Comparison of ENCODE assay signal across 15 cellular contexts in the genomic region with DNA sequence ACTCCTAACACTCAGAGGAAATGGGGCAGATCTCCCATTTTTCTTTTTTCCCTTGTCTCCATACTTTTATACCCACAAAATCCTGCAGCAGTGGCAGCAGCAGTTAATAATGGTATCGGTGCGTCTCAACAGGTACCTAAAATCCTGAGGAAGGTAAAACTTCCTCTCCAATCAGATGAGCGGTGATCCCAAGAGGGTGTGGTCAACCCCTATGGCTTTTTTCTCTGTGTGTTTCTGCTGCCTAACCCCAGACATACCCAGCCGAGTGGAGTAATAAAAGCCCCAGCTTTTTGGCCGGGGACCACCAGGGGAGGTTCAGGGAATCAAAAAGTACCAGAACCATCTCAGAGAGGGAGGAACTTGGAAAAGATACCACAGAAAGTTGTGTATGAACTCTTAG. TPM values are rescaled to one million over a fixed set of nuclear protein-coding genes. Genes with fewer than 3 reads are reported as not detected.
DNase-seq lines count a peak whose midpoint lies in the region; ATAC-seq and TF ChIP-seq lines count a peak whose summit lies in the region.
"Had no signal": no experiment of that assay in that cellular context is flagged by ENCODE, and none has a peak within 500 bp of the region (broad histone marks: within the 10 kb centered on the region; RNA-seq: fewer than 3 reads in every experiment).

No MANE protein-coding gene starts in this region.

- H3K4me3 Mint-ChIP-seq in endodermal cell (no peak overlapping the region), Calu3 (ENCODE audit: low read depth, unreplicated experiment) (no peak overlapping the region)
- H3K4me3 Mint-ChIP-seq in CD4-positive, alpha-beta T cell, result no peak overlapping the region
- H3K4me3 Mint-ChIP-seq: CD8-positive, alpha-beta T cell; IgD-negative memory B cell had no signal

- TF ChIP-seq CTCF in VCaP (conservative IDR thresholded peaks at IDR 0.05), result no peak
- TF ChIP-seq CTCF in endodermal cell (conservative IDR thresholded peaks at IDR 0.05), result no peak
- TF ChIP-seq CTCF in Calu3 (IDR thresholded peaks at IDR 0.05; ENCODE audit: unreplicated experiment), result no peak
- no peak for TF ChIP-seq CTCF in CD4-positive, alpha-beta T cell (IDR thresholded peaks at IDR 0.05)

- H3K27ac Mint-ChIP-seq in endodermal cell, result no peak overlapping the region
- no peak overlapping the region for H3K27ac Mint-ChIP-seq in Calu3 (ENCODE audit: unreplicated experiment)
- no peak overlapping the region for H3K27ac Mint-ChIP-seq in CD4-positive, alpha-beta T cell
- H3K27ac Mint-ChIP-seq: CD8-positive, alpha-beta T cell; IgD-negative memory B cell had no signal

- peaks cover 15% of the 10 kb centered on the region for H3K79me1 ChIP-seq in mesenchymal stem cell (replicated peaks; ENCODE audit: low read length, poor library complexity, severe bottlenecking)

- peak overlapping the region; percentile 61 for H2BK120ac ChIP-seq in mesenchymal stem cell (ENCODE audit: low read depth, low read length)

- H3K4me2 ChIP-seq in mesenchymal stem cell (ENCODE audit: low read length, poor library complexity, severe bottlenecking), result no peak overlapping the region

- 69 to 100% methylated on average over 1 to 5 of the region's 5 CpGs for WGBS in endodermal cell (ENCODE audit: insufficient coverage in 1 of 2, insufficient read length in 1 of 2), 2 experiments
- WGBS in mesenchymal stem cell, result 69% methylated on average over 5 of the region's 5 CpGs

- POLR2A ChIA-PET in CD4-positive, alpha-beta T cell (lab: Charles Lee), result no interaction called here

- CTCF ChIA-PET in Calu3 (lab: Charles Lee), result interaction anchor here (1.6 to 1.9 kb wide), 2 partner anchors 56 to 63 kb away, joined by 3 to 7 read pairs; no protein-coding TSS in a partner anchor
- CTCF ChIA-PET in CD4-positive, alpha-beta T cell (lab: Charles Lee), result no interaction called here

- H2AK5ac ChIP-seq in mesenchymal stem cell (ENCODE audit: low read length, severe bottlenecking), result peak overlapping the region; percentile 92

- H2AFZ ChIP-seq in mesenchymal stem cell (ENCODE audit: low read depth, low read length), result no peak overlapping the region
- H2AFZ ChIP-seq: GM23248 had no signal

- peak overlapping the region; percentile 85 for H3K27ac ChIP-seq in VCaP
- no peak overlapping the region for H3K27ac ChIP-seq in endodermal cell (ENCODE audit: low read depth, low read length)
- H3K27ac ChIP-seq in mesenchymal stem cell (ENCODE audit: low read length, poor library complexity, severe bottlenecking), result no peak overlapping the region
- H3K27ac ChIP-seq in stomach smooth muscle (ENCODE audit: low read length), result peak overlapping the region; percentile 6
- H3K27ac ChIP-seq in CD4-positive, alpha-beta T cell (ENCODE audit: low read depth, low read length), result no peak overlapping the region
- H3K27ac ChIP-seq: GM23248 had no signal

- no peaks in the 10 kb centered on the region for H3K27me3 ChIP-seq in endodermal cell (ENCODE audit: control insufficient read depth, insufficient read depth, low read length, poor library complexity, severe bottlenecking)
- H3K27me3 ChIP-seq in mesenchymal stem cell (ENCODE audit: control insufficient read depth in 1 of 2, insufficient read depth in 1 of 2, low read length in 2 of 2), result no peaks in the 10 kb centered on the region
- no peaks in the 10 kb centered on the region for H3K27me3 ChIP-seq in stomach smooth muscle (ENCODE audit: control insufficient read depth in 1 of 2, insufficient read depth in 2 of 2, low read length in 2 of 2)
- no peaks in the 10 kb centered on the region for H3K27me3 ChIP-seq in CD4-positive, alpha-beta T cell (ENCODE audit: control insufficient read depth, insufficient read depth, low read length)
- H3K27me3 ChIP-seq: BE2C had no signal

- H3K14ac ChIP-seq in mesenchymal stem cell (ENCODE audit: low read length in 2 of 2), result no peak overlapping the region

- no peak for ATAC-seq in CD4-positive, alpha-beta T cell (ENCODE audit: poor library complexity)
- ATAC-seq in HG02588 (IDR thresholded peaks at IDR 0.05; ENCODE audit: unreplicated experiment), result no peak
- ATAC-seq: CD8-positive, alpha-beta T cell had no signal

- no peak overlapping the region for H4K8ac ChIP-seq in mesenchymal stem cell (ENCODE audit: low read length)

- H3K23ac ChIP-seq in mesenchymal stem cell (ENCODE audit: low read length in 2 of 2), result no peak overlapping the region

- no TSS peak for BruUV-seq in Calu3 (replicated peaks; lab: Mats Ljungman, UMichigan)

- no peaks in the 10 kb centered on the region for H3K9me3 ChIP-seq in endodermal cell (ENCODE audit: control insufficient read depth, low read length)
- H3K9me3 ChIP-seq in mesenchymal stem cell (ENCODE audit: control insufficient read depth, low read length), result no peaks in the 10 kb centered on the region
- H3K9me3 ChIP-seq in stomach smooth muscle (ENCODE audit: control insufficient read depth in 2 of 2, low read length in 2 of 2), result no peaks in the 10 kb centered on the region
- H3K9me3 ChIP-seq in CD4-positive, alpha-beta T cell (ENCODE audit: control insufficient read depth, low read length), result no peaks in the 10 kb centered on the region
- H3K9me3 ChIP-seq: BE2C had no signal

- intact Hi-C loops in Calu3 (cut with micrococcal nuclease; ENCODE audit: unreplicated experiment), result no loop called here
- intact Hi-C loops in CD4-positive, alpha-beta T cell (cut with DNase I, micrococcal nuclease), result no loop called here

- no peak overlapping the region for H3K4me3 ChIP-seq in endodermal cell (ENCODE audit: low read length)
- no peak overlapping the region for H3K4me3 ChIP-seq in mesenchymal stem cell (ENCODE audit: insufficient read depth in 1 of 2, low read depth in 1 of 2, low read length in 2 of 2)
- H3K4me3 ChIP-seq in stomach smooth muscle (ENCODE audit: low read length in 2 of 2), result peak overlapping the region; percentile 9 to 18
- H3K4me3 ChIP-seq: GM23248 had no signal

- H2BK12ac ChIP-seq in mesenchymal stem cell (ENCODE audit: low read length in 2 of 2), result no peak overlapping the region

- no peaks in the 10 kb centered on the region for H3K4me1 Mint-ChIP-seq in endodermal cell
- peaks cover 10% of the 10 kb centered on the region for H3K4me1 Mint-ChIP-seq in Calu3 (ENCODE audit: low read depth, unreplicated experiment)
- peaks cover 7% of the 10 kb centered on the region for H3K4me1 Mint-ChIP-seq in CD4-positive, alpha-beta T cell (ENCODE audit: low read depth)

- H3K9ac ChIP-seq in endodermal cell (ENCODE audit: extremely low read depth, low read length, poor library complexity, severe bottlenecking) (no peak overlapping the region), mesenchymal stem cell (ENCODE audit: low read length) (no peak overlapping the region), stomach smooth muscle (ENCODE audit: low read length in 2 of 2) (no peak overlapping the region)
- H3K9ac ChIP-seq: GM23248 had no signal

- H3K36me3 ChIP-seq in endodermal cell (ENCODE audit: control insufficient read depth, insufficient read depth, low read length), result peaks cover 9% of the 10 kb centered on the region
- H3K36me3 ChIP-seq in mesenchymal stem cell (ENCODE audit: control insufficient read depth in 1 of 2, insufficient read depth in 2 of 2, low read depth in 1 of 2, low read length in 2 of 2), result peaks cover 10 to 41% of the 10 kb centered on the region in 2 experiments
- H3K36me3 ChIP-seq in stomach smooth muscle (ENCODE audit: control insufficient read depth in 2 of 2, insufficient read depth in 2 of 2, low read length in 2 of 2), result peaks cover 5 to 7% of the 10 kb centered on the region in 2 donors

- H3K27me3 Mint-ChIP-seq in endodermal cell (ENCODE audit: insufficient read depth), result no peaks in the 10 kb centered on the region
- no peaks in the 10 kb centered on the region for H3K27me3 Mint-ChIP-seq in Calu3 (ENCODE audit: unreplicated experiment)
- no peaks in the 10 kb centered on the region for H3K27me3 Mint-ChIP-seq in CD4-positive, alpha-beta T cell
- H3K27me3 Mint-ChIP-seq: IgD-negative memory B cell had no signal

- H2BK5ac ChIP-seq in mesenchymal stem cell (ENCODE audit: low read depth, low read length, poor library complexity, severe bottlenecking), result no peak overlapping the region

- H3K18ac ChIP-seq in mesenchymal stem cell (ENCODE audit: low read depth in 1 of 2, low read length in 2 of 2), result peak overlapping the region in 1 of 2 experiments; percentile 21

- no peak overlapping the region for H2BK15ac ChIP-seq in mesenchymal stem cell (ENCODE audit: low read depth, poor library complexity, severe bottlenecking)

- H3K4me1 ChIP-seq in endodermal cell (ENCODE audit: control insufficient read depth, insufficient read depth, low read length) (no peaks in the 10 kb centered on the region), mesenchymal stem cell (ENCODE audit: control insufficient read depth, insufficient read depth, low read depth, low read length) (no peaks in the 10 kb centered on the region), stomach smooth muscle (ENCODE audit: control insufficient read depth, insufficient read depth, low read length) (peaks cover 3% of the 10 kb centered on the region)
- H3K4me1 ChIP-seq: BE2C had no signal

- H3K9me3 Mint-ChIP-seq in endodermal cell, result no peaks in the 10 kb centered on the region
- H3K9me3 Mint-ChIP-seq in Calu3 (ENCODE audit: low read depth, unreplicated experiment), result no peaks in the 10 kb centered on the region
- H3K9me3 Mint-ChIP-seq in CD4-positive, alpha-beta T cell, result no peaks in the 10 kb centered on the region
- H3K9me3 Mint-ChIP-seq: CD8-positive, alpha-beta T cell; IgD-negative memory B cell had no signal

- H4K91ac ChIP-seq in mesenchymal stem cell (ENCODE audit: low read length), result no peak overlapping the region

- H3K4ac ChIP-seq in mesenchymal stem cell (ENCODE audit: low read depth in 1 of 2, low read length in 2 of 2), result no peak overlapping the region

- H3K36me3 Mint-ChIP-seq in endodermal cell (ENCODE audit: low read depth), result peaks cover 24% of the 10 kb centered on the region
- H3K36me3 Mint-ChIP-seq in Calu3 (ENCODE audit: insufficient read depth, unreplicated experiment), result peaks cover 7% of the 10 kb centered on the region
- H3K36me3 Mint-ChIP-seq in CD4-positive, alpha-beta T cell (ENCODE audit: low read depth), result peaks cover 30% of the 10 kb centered on the region

- DNase-seq in endodermal cell (peak; percentile 58), mesenchymal stem cell (no peak), Calu3 (no peak)
- DNase-seq in CD4-positive, alpha-beta T cell, result no peak
- DNase-seq: BE2C; CD8-positive, alpha-beta T cell; DMS 273 treated with DMSO at 0.1 percent for 48 hours; GM23248; NCI-H345; NCI-H526 treated with DMSO at 0.1 percent for 48 hours; SIG-M5 had no signal

RNA-seq across cellular contexts. Expression of gene GK5, which starts 9.1 kb away (rescaled TPM):
- total RNA-seq in endodermal cell, result 10 to 100 TPM; 17.9 to 31.8 TPM
- 12.8 TPM for polyA plus RNA-seq in endodermal cell (2013, experiment 1 of 2)
- 10.9 TPM for polyA plus RNA-seq in endodermal cell (2013, experiment 2 of 2)
- polyA plus RNA-seq in mesenchymal stem cell (2013, experiment 1 of 2), result 10.6 TPM
- polyA plus RNA-seq in mesenchymal stem cell (2013, experiment 2 of 2), result 11.5 TPM
- total RNA-seq in Calu3 (2022), result 48.6 and 52.6 TPM in 2 replicates
- 10 to 100 TPM; 12.1 to 14.2 TPM for total RNA-seq in CD4-positive, alpha-beta T cell

Comparison
In these comparisons a context has a peak if more than half of its experiments do, and no peak if none do; other contexts are left out.
1. H3K27ac ChIP-seq: peak in VCaP (single experiment) and stomach smooth muscle (single experiment); none in endodermal cell (single experiment), mesenchymal stem cell (single experiment) and CD4-positive, alpha-beta T cell (single experiment).
2. H3K4me3 ChIP-seq: peak in stomach smooth muscle (2 of 2); none in endodermal cell (single experiment) and mesenchymal stem cell (0 of 2).